8 cellular contexts compared by ENCODE assay signal in genomic region chr6:39934060-39934757, GRCh38. TPM values are rescaled to one million over a fixed set of nuclear protein-coding genes. Genes with fewer than 3 reads are reported as not detected.
A peak's percentile ranks its signal among the peaks of the same experiment; 100 is the strongest.
DNase-seq lines count a peak whose midpoint lies in the region; ATAC-seq and TF ChIP-seq lines count a peak whose summit lies in the region.

Gene MOCS1, minus strand, starts transcription at chr6:39934462. Its CDS starts 45 bp downstream, at chr6:39934417.

- peak within 1 kb of the TSS; percentile 74 for H3K4me3 Mint-ChIP-seq in MCF 10A (ENCODE audit: unreplicated experiment)

- intact Hi-C loops in MCF 10A (cut with micrococcal nuclease), result no loop called here

- peak; percentile 18 for DNase-seq in A172 (ENCODE audit: low spot score)
- peak; percentile 67 for DNase-seq in MCF 10A (ENCODE audit: unreplicated experiment)
- peak; percentile 54 for DNase-seq in iPS DF 19.7 (ENCODE audit: low read depth, low spot score)
- peak; percentile 8 for DNase-seq in pulmonary artery endothelial cell (ENCODE audit: low read depth, low spot score)

- BruUV-seq in MCF 10A (replicated peaks; lab: Mats Ljungman, UMichigan), result no TSS peak

- H3K36me3 Mint-ChIP-seq in MCF 10A (ENCODE audit: insufficient read depth, unreplicated experiment), result no peaks in the 10 kb centered on the region

- H3K27ac ChIP-seq in HEK293 (ENCODE audit: extremely low read depth, low read depth, low read length), result peak within 1 kb of the TSS; percentile 40; the same call in 1 of the 2 replicates

- peaks cover 14% of the 10 kb centered on the region for H3K4me1 ChIP-seq in HEK293 (ENCODE audit: control insufficient read depth, insufficient read depth, low read length)

- TF ChIP-seq CTCF in HEK293 (tag by site-specific recombination; IDR thresholded peaks at IDR 0.05), result no peak
- TF ChIP-seq CTCF in MCF 10A (IDR thresholded peaks at IDR 0.05; ENCODE audit: unreplicated experiment), result no peak

- CTCF ChIA-PET in HEK293 (lab: Yijun Ruan, JAX) (interaction anchor here (0.6 to 1.3 kb wide), 2 partner anchors 475 to 573 kb away, joined by 3 to 4 read pairs; no protein-coding TSS in a partner anchor), MCF 10A (lab: Yijun Ruan, JAX) (no interaction called here)

- peak within 1 kb of the TSS; percentile 82 for H3K4me3 ChIP-seq in HEK293 (ENCODE audit: low read depth, low read length)

- no peak within 1 kb of the TSS for H3K27ac Mint-ChIP-seq in MCF 10A (ENCODE audit: low read depth, unreplicated experiment)

- POLR2A ChIA-PET in HEK293 (lab: Yijun Ruan, JAX) (interaction anchor here (0.6 to 1.7 kb wide), 7 partner anchors 9 to 34 kb away, joined by 3 to 5 read pairs (median 4); no protein-coding TSS in a partner anchor), MCF 10A (lab: Yijun Ruan, JAX) (interaction anchor here (1.2 to 2.5 kb wide), 2 partner anchors 10 to 12 kb away, joined by 3 to 7 read pairs; no protein-coding TSS in a partner anchor)

- peaks cover 10% of the 10 kb centered on the region for H3K27me3 Mint-ChIP-seq in MCF 10A (ENCODE audit: insufficient read depth, unreplicated experiment)

- ATAC-seq in SK-N-SH treated with all-trans-retinoic acid at 6 μM for 48 hours (peak; percentile 99), HG03159 (IDR thresholded peaks at IDR 0.05; ENCODE audit: unreplicated experiment) (no peak), HG03354 (IDR thresholded peaks at IDR 0.05; ENCODE audit: poor library complexity, severe bottlenecking, unreplicated experiment) (no peak)

- H3K36me3 ChIP-seq in HEK293 (ENCODE audit: control insufficient read depth in 2 of 2, insufficient read depth in 1 of 2, low read length in 2 of 2), result no peaks in the 10 kb centered on the region; a peak in 1 of 3 replicates

- peaks cover 23% of the 10 kb centered on the region for H3K4me1 Mint-ChIP-seq in MCF 10A (ENCODE audit: insufficient read depth, unreplicated experiment)

- no peaks in the 10 kb centered on the region for H3K9me3 Mint-ChIP-seq in MCF 10A (ENCODE audit: unreplicated experiment)

- no peaks in the 10 kb centered on the region for H3K9me3 ChIP-seq in HEK293 (ENCODE audit: control insufficient read depth, insufficient read depth, low read depth, low read length)

TF ChIP-seq in HEK293, 187 proteins besides CTCF, POLR2A, EP300 and RAD21 (continues in another document):
- TF ChIP-seq ZNF202 (tag by site-specific recombination; IDR thresholded peaks at IDR 0.05; ENCODE audit: borderline replicate concordance) (no peak), MEIS1 (CRISPR knock-in tag; IDR thresholded peaks at IDR 0.05; ENCODE audit: borderline replicate concordance) (no peak), ZFP3 (tag by site-specific recombination; IDR thresholded peaks at IDR 0.05; ENCODE audit: low read depth) (no peak), GFI1B (tag by site-specific recombination; IDR thresholded peaks at IDR 0.05) (no peak), ZNF248 (tag by site-specific recombination; IDR thresholded peaks at IDR 0.05) (no peak), KLF1 (tag by site-specific recombination; IDR thresholded peaks at IDR 0.05) (peak; percentile 59), SP2 (tag by site-specific recombination; IDR thresholded peaks at IDR 0.05) (peak; percentile 79), ZNF366 (tag by site-specific recombination; conservative IDR thresholded peaks at IDR 0.05) (no peak), ZSCAN16 (tag by site-specific recombination; IDR thresholded peaks at IDR 0.05) (no peak), GLIS1 (tag by site-specific recombination; IDR thresholded peaks at IDR 0.05) (peak; percentile 57; the same call in 1 of the 2 replicates), GLI2 (tag by site-specific recombination; IDR thresholded peaks at IDR 0.05; ENCODE audit: borderline replicate concordance, low read depth) (no peak), ZNF324 (tag by site-specific recombination; IDR thresholded peaks at IDR 0.05) (0 out of 2 replicates have a peak, but pooled peaks have one; percentile 7), ZNF138 (tag by site-specific recombination; IDR thresholded peaks at IDR 0.05; ENCODE audit: borderline replicate concordance) (no peak)
- TF ChIP-seq, protein P1, sequence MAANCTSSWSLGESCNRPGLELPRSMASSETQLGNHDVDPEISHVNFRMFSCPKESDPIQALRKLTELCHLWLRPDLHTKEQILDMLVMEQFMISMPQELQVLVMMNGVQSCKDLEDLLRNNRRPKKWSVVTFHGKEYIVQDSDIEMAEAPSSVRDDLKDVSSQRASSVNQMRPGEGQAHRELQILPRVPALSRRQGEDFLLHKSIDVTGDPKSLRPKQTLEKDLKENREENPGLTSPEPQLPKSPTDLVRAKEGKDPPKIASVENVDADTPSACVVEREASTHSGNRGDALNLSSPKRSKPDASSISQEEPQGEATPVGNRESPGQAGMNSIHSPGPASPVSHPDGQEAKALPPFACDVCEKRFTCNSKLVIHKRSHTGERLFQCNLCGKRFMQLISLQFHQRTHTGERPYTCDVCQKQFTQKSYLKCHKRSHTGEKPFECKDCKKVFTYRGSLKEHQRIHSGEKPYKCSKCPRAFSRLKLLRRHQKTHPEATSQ (tag by site-specific recombination; IDR thresholded peaks at IDR 0.05), result no peak
- TF ChIP-seq, protein P2, sequence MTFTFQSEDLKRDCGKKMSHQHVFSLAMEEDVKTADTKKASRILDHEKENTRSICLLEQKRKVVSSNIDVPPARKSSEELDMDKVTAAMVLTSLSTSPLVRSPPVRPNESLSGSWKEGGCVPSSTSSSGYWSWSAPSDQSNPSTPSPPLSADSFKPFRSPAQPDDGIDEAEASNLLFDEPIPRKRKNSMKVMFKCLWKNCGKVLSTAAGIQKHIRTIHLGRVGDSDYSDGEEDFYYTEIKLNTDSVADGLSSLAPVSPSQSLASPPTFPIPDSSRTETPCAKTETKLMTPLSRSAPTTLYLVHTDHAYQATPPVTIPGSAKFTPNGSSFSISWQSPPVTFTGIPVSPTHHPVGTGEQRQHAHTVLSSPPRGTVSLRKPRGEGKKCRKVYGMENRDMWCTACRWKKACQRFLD (tag by site-specific recombination; IDR thresholded peaks at IDR 0.05), result no peak

TF ChIP-seq in SK-N-SH treated with all-trans-retinoic acid at 6 μM for 48 hours, 23 proteins besides CTCF, POLR2A, EP300 and RAD21:
- no peak for TF ChIP-seq TCF4 (CRISPR knock-in tag; IDR thresholded peaks at IDR 0.05; ENCODE audit: borderline replicate concordance)
- TF ChIP-seq SNAI2 (CRISPR knock-in tag; IDR thresholded peaks at IDR 0.05), result no peak
- TF ChIP-seq PPARA (CRISPR knock-in tag; IDR thresholded peaks at IDR 0.05; ENCODE audit: borderline replicate concordance), result no peak

RNA-seq across cellular contexts. Expression of gene MOCS1, which starts in this region (rescaled TPM):
- 4.4 and 5.5 TPM in 2 replicates for total RNA-seq in A172 (2014; rRNA removed; shearing (Covaris generic))
- total RNA-seq in MCF 10A (2022) (4.9 and 5.3 TPM in 2 replicates), pulmonary artery endothelial cell (12.4 and 13.5 TPM in 2 replicates)

Comparison
In these comparisons a context has a peak if more than half of its experiments do, and no peak if none do; other contexts are left out.
1. DNase-seq: peak in every context shown above with its lines; median percentile 67 in MCF 10A; 54 in iPS DF 19.7; 18 in A172; 8 in pulmonary artery endothelial cell.